10 cellular contexts compared by ENCODE assay signal in genomic region chr12:29242921-29243431, GRCh38.
DNase-seq lines count a peak whose midpoint lies in the region; ATAC-seq and TF ChIP-seq lines count a peak whose summit lies in the region.
"Had no signal": no experiment of that assay in that cellular context is flagged by ENCODE, and none has a peak within 500 bp of the region (broad histone marks: within the 10 kb centered on the region; RNA-seq: fewer than 3 reads in every experiment).

No MANE protein-coding gene starts in this region.

- no peak for TF ChIP-seq CTCF in PC-9 (conservative IDR thresholded peaks at IDR 0.05)
- TF ChIP-seq CTCF in gastroesophageal sphincter (IDR thresholded peaks at IDR 0.05) = no peak

- no peaks in the 10 kb centered on the region for H4K20me1 ChIP-seq in PC-9 (ENCODE audit: insufficient read depth)

- peak overlapping the region; percentile 85 for H3K27ac ChIP-seq in PC-9
- peak overlapping the region; percentile 55 to 76 (median 72) for H3K27ac ChIP-seq in gastroesophageal sphincter
- H3K27ac ChIP-seq in skeletal muscle tissue (ENCODE audit: low read depth, low read length) = peak overlapping the region; percentile 28

- H2AFZ ChIP-seq in PC-9 = no peak overlapping the region

- ATAC-seq in GM19328 (IDR thresholded peaks at IDR 0.05; ENCODE audit: unreplicated experiment) (peak; percentile 9), gastroesophageal sphincter (no peak), GM19023 (IDR thresholded peaks at IDR 0.05; ENCODE audit: unreplicated experiment) (no peak)

- H3K4me3 ChIP-seq in PC-9 = no peak overlapping the region
- no peak overlapping the region for H3K4me3 ChIP-seq in gastroesophageal sphincter
- no peak overlapping the region for H3K4me3 ChIP-seq in skeletal muscle tissue (ENCODE audit: low read length in 3 of 3)

- H3F3A ChIP-seq in PC-9 (ENCODE audit: insufficient read depth, low read depth) = peaks cover 23% of the 10 kb centered on the region

- POLR2A ChIA-PET in PC-9 (lab: Charles Lee; ENCODE audit: unreplicated experiment) = no interaction called here

- 45 to 55% methylated on average over 1 to 4 of the region's 4 CpGs for WGBS in gastroesophageal sphincter (ENCODE audit: low coverage in 1 of 2), 2 donors

- no peak for TF ChIP-seq EP300 in gastroesophageal sphincter (IDR thresholded peaks at IDR 0.05)

- H3K4me1 ChIP-seq in PC-9 (replicated peaks; ENCODE audit: insufficient read depth) = peaks cover 56% of the 10 kb centered on the region
- H3K4me1 ChIP-seq in gastroesophageal sphincter = peaks cover 13 to 26% (median 14%) of the 10 kb centered on the region in 3 donors
- H3K4me1 ChIP-seq in skeletal muscle tissue (ENCODE audit: control insufficient read depth in 3 of 3, insufficient read depth in 3 of 3, low read length in 3 of 3) = peaks cover 0 to 7% (median 6%) of the 10 kb centered on the region in 3 donors

- H3K36me3 ChIP-seq in PC-9 (ENCODE audit: low read depth) (no peaks in the 10 kb centered on the region), gastroesophageal sphincter (no peaks in the 10 kb centered on the region), skeletal muscle tissue (ENCODE audit: control insufficient read depth in 3 of 3, insufficient read depth in 3 of 3, low read length in 3 of 3) (no peaks in the 10 kb centered on the region)

- no TSS peak for BruUV-seq in PC-9 (replicated peaks; lab: Mats Ljungman, UMichigan)

- no peaks in the 10 kb centered on the region for H3K79me2 ChIP-seq in PC-9 (ENCODE audit: low read depth)

- H3K27me3 ChIP-seq in PC-9 (ENCODE audit: insufficient read depth, low read depth) (no peaks in the 10 kb centered on the region), gastroesophageal sphincter (no peaks in the 10 kb centered on the region), skeletal muscle tissue (ENCODE audit: control insufficient read depth in 3 of 3, insufficient read depth in 3 of 3, low read length in 3 of 3) (no peaks in the 10 kb centered on the region)

- H3K4me2 ChIP-seq in PC-9 = peak overlapping the region; percentile 49

- CTCF ChIA-PET in PC-9 (lab: Charles Lee) = no interaction called here

- DNase-seq in PC-9 (peak in 1 of 2 experiments; percentile 65), NCI-H2107 treated with DMSO at 0.1 percent for 48 hours (lab: John Stamatoyannopoulos, UW; ENCODE audit: unreplicated experiment) (no peak), T-helper 9 cell (no peak), NCI-H1105 (lab: John Stamatoyannopoulos, UW) (no peak)
- DNase-seq: activated naive CD4-positive, alpha-beta T cell treated with anti-CD3 and anti-CD28 coated beads, Interleukin-2, amount 10 ng/mL, durations not matched to agents 7 days and 5 days; NCI-H748 treated with DMSO at 0.1 percent for 48 hours had no signal

- no peaks in the 10 kb centered on the region for H3K9me3 ChIP-seq in PC-9 (ENCODE audit: insufficient read depth, low read depth)
- no peaks in the 10 kb centered on the region for H3K9me3 ChIP-seq in gastroesophageal sphincter
- H3K9me3 ChIP-seq in skeletal muscle tissue (ENCODE audit: control insufficient read depth in 3 of 3, low read length in 3 of 3) = no peaks in the 10 kb centered on the region

- intact Hi-C loops in PC-9 (cut with micrococcal nuclease; ENCODE audit: unreplicated experiment) = loop anchor here (2.0 kb wide), 1 partner anchor 94 kb away; the partner anchor contains the start of gene FAR2

- no peak for TF ChIP-seq POLR2A in gastroesophageal sphincter (IDR thresholded peaks at IDR 0.05)

- no peaks in the 10 kb centered on the region; the same call in 1 of the 2 replicates for H3K9me2 ChIP-seq in PC-9 (ENCODE audit: insufficient read depth)

- H3K9ac ChIP-seq in skeletal muscle tissue (ENCODE audit: low read depth in 1 of 3, low read length in 3 of 3) = no peak overlapping the region

Comparison
In these comparisons a context has a peak if more than half of its experiments do, and no peak if none do; other contexts are left out.
1. H3K27ac ChIP-seq: peak in every context shown above with its lines; median percentile 85 in PC-9; 72 in gastroesophageal sphincter; 28 in skeletal muscle tissue.